ENCODE assay signal across 20 cellular contexts in the genomic region with DNA sequence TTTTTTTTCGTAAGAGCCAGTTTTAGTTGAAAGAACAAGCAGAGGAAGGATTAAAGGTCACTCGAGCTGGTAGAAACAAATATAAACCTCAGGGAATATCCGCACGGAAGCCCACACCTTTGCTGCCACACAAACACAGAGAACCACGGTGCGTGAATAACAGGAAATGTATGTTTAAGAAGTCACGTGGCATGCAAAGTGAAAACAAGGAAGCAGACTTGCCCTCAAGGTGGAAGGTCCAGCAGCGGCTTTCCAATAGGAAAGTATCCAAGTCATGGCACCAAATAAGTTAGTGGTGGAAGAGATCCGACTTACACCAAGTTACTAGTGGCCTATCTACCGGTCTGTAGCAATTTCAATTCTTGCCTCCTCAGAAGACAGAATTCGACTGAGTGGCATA.
DNase-seq lines count a peak whose midpoint lies in the region; ATAC-seq, FAIRE-seq and TF ChIP-seq lines count a peak whose summit lies in the region.
"Had no signal": no experiment of that assay in that cellular context is flagged by ENCODE, and none has a peak within 500 bp of the region (broad histone marks: within the 10 kb centered on the region; RNA-seq: fewer than 3 reads in every experiment).

No MANE protein-coding gene starts in this region.

- DNase-seq in SK-N-SH (no peak), dermis blood vessel endothelial cell (peak; percentile 45), HepG2 (ENCODE audit: low spot score) (peak; percentile 25), HT-29 (ENCODE audit: low spot score) (no peak), pons (ENCODE audit: low spot score) (no peak)
- DNase-seq in activated T-cell treated with anti-CD3 and anti-CD28 coated beads, Interleukin-2, amount 50 U/mL, for 72 hours, result no peak
- DNase-seq: 8988T; AML-193; Caco-2; CD8-positive, alpha-beta memory T cell; DMS79 treated with DMSO at 0.1 percent for 48 hours; EL; IMR-90 had no signal

- H3K9ac ChIP-seq in SK-N-SH (no peak overlapping the region), HepG2 (ENCODE audit: insufficient read depth, low read depth, low read length) (no peak overlapping the region)
- H3K9ac ChIP-seq: BLaER1 had no signal

- H3K36me3 Mint-ChIP-seq in activated T-cell treated with anti-CD3 and anti-CD28 coated beads, Interleukin-2, amount 50 U/mL, for 72 hours (ENCODE audit: insufficient read depth in 2 of 2), result no peaks in the 10 kb centered on the region
- H3K36me3 Mint-ChIP-seq: CD8-positive, alpha-beta memory T cell had no signal

- no peaks in the 10 kb centered on the region for H3K36me3 ChIP-seq in SK-N-SH (replicated peaks in 1 of 2; ENCODE audit: control insufficient read depth in 1 of 2, insufficient read depth in 2 of 2, low read length in 1 of 2)
- no peaks in the 10 kb centered on the region for H3K36me3 ChIP-seq in HepG2 (replicated peaks in 1 of 2; ENCODE audit: control insufficient read depth in 1 of 2, insufficient read depth in 2 of 2, low read length in 2 of 2)
- H3K36me3 ChIP-seq: BLaER1 had no signal

- H3K9me3 Mint-ChIP-seq in activated T-cell treated with anti-CD3 and anti-CD28 coated beads, Interleukin-2, amount 50 U/mL, for 72 hours, result peaks cover 7 to 9% of the 10 kb centered on the region in 2 donors

- peak overlapping the region; percentile 53 for H2AFZ ChIP-seq in SK-N-SH (ENCODE audit: low read depth)
- peak overlapping the region; percentile 80 for H2AFZ ChIP-seq in HepG2 (ENCODE audit: low read length)

- H3K27ac Mint-ChIP-seq in activated T-cell treated with anti-CD3 and anti-CD28 coated beads, Interleukin-2, amount 50 U/mL, for 72 hours, result no peak overlapping the region
- H3K27ac Mint-ChIP-seq: CD8-positive, alpha-beta memory T cell had no signal

- no peak for TF ChIP-seq RAD21 in SK-N-SH (IDR thresholded peaks at IDR 0.05; ENCODE audit: low read length)
- no peak for TF ChIP-seq RAD21 in HepG2 (CRISPR knock-in tag; IDR thresholded peaks at IDR 0.05)

- CTCF ChIA-PET in SK-N-SH (lab: Yijun Ruan, JAX) (no interaction called here), HepG2 (lab: Yijun Ruan, JAX; ENCODE audit: low intra/inter-chr PET ratio, low total read pairs) (no interaction called here)

- H3K4me1 ChIP-seq in SK-N-SH (ENCODE audit: control insufficient read depth in 1 of 2, insufficient read depth in 2 of 2, low read depth in 1 of 2, low read length in 1 of 2) (no peaks in the 10 kb centered on the region), HepG2 (ENCODE audit: insufficient read depth, low read length) (peaks cover 16% of the 10 kb centered on the region)
- H3K4me1 ChIP-seq: BLaER1, Caco-2 had no signal

- H4K20me1 ChIP-seq in SK-N-SH (ENCODE audit: insufficient read depth) (no peaks in the 10 kb centered on the region), HepG2 (ENCODE audit: insufficient read depth, low read length) (no peaks in the 10 kb centered on the region)
- H4K20me1 ChIP-seq: BLaER1 had no signal

- no peaks in the 10 kb centered on the region for H3F3A ChIP-seq in SK-N-SH (replicated peaks; ENCODE audit: insufficient read depth)

- H3K4me3 ChIP-seq in SK-N-SH (ENCODE audit: low read depth in 2 of 2, low read length in 1 of 2) (peak overlapping the region; percentile 20 to 46; a peak in 3 of 4 replicates), HepG2 (replicated peaks in 1 of 3; ENCODE audit: insufficient read depth in 1 of 3, low read depth in 2 of 3, low read length in 3 of 3) (peak overlapping the region; percentile 19 to 47 (median 36); a peak in 5 of 6 replicates)
- H3K4me3 ChIP-seq: BLaER1 had no signal

- no peaks in the 10 kb centered on the region for H3K9me2 ChIP-seq in SK-N-SH

- TF ChIP-seq CTCF in SK-N-SH (IDR thresholded peaks at IDR 0.05) (no peak), HepG2 (CRISPR knock-in tag; IDR thresholded peaks at IDR 0.05) (no peak)

- POLR2A ChIA-PET in SK-N-SH (lab: Yijun Ruan, JAX), result no interaction called here
- POLR2A ChIA-PET in HepG2 (lab: Yijun Ruan, JAX), result interaction anchor here (0.8 kb wide), 1 partner anchor 237 kb away, joined by 3 read pairs; a partner anchor contains a TSS

- ATAC-seq in SK-N-SH treated with all-trans-retinoic acid at 6 μM for 48 hours (no peak), HepG2 (peak; percentile 83)
- ATAC-seq in activated T-cell treated with anti-CD3 and anti-CD28 coated beads, Interleukin-2, amount 50 U/mL, for 72 hours (replicated peaks in 1 of 2), result no peak
- ATAC-seq: HCT116 had no signal

- no peaks in the 10 kb centered on the region for H3K79me2 ChIP-seq in SK-N-SH (ENCODE audit: insufficient read depth)
- no peaks in the 10 kb centered on the region for H3K79me2 ChIP-seq in HepG2 (ENCODE audit: insufficient read depth, low read length)

- no peaks in the 10 kb centered on the region for H3K4me1 Mint-ChIP-seq in activated T-cell treated with anti-CD3 and anti-CD28 coated beads, Interleukin-2, amount 50 U/mL, for 72 hours (ENCODE audit: low read depth)
- H3K4me1 Mint-ChIP-seq: CD8-positive, alpha-beta memory T cell had no signal

- in situ Hi-C loops in HepG2 (cut with HindIII; ENCODE audit: extremely low pct_ligation_motif_present, low pct_unique_long_range_greater_than_20kb), result no loop called here

- no peaks in the 10 kb centered on the region for H3K27me3 ChIP-seq in SK-N-SH (ENCODE audit: insufficient read depth)
- no peaks in the 10 kb centered on the region for H3K27me3 ChIP-seq in HepG2 (ENCODE audit: control insufficient read depth in 1 of 2, insufficient read depth in 2 of 2, low read length in 2 of 2)
- H3K27me3 ChIP-seq: BLaER1 had no signal

- H3K4me2 ChIP-seq in SK-N-SH (peak overlapping the region; percentile 55; the same call in 1 of the 2 replicates), HepG2 (ENCODE audit: low read depth, low read length) (peak overlapping the region; percentile 78)
- H3K4me2 ChIP-seq: BLaER1 had no signal

- 19% methylated on average over 11 of the region's 11 CpGs for WGBS in SK-N-SH (ENCODE audit: low lambda C conversion rate)
- 10% methylated on average over 11 of the region's 11 CpGs for WGBS in HepG2 (ENCODE audit: low lambda C conversion rate)

- intact Hi-C loops in HepG2 (cut with micrococcal nuclease; ENCODE audit: unreplicated experiment), result no loop called here

- H3K9me3 ChIP-seq in SK-N-SH (0 out of 2 replicates have a peak, but pooled peaks cover 4% of the 10 kb centered on the region), HepG2 (ENCODE audit: low read length) (peaks cover 17% of the 10 kb centered on the region)
- H3K9me3 ChIP-seq: Caco-2 had no signal

- peak; percentile 60 for FAIRE-seq in HepG2 (lab: Jason Lieb, UNC)
- FAIRE-seq: G401.6, GM12891, GM19239 had no signal

- no peak for TF ChIP-seq EP300 in SK-N-SH (IDR thresholded peaks at IDR 0.05; ENCODE audit: borderline replicate concordance in 1 of 2, low read depth in 1 of 2, low read length in 1 of 2)
- no peak for TF ChIP-seq EP300 in HepG2 (IDR thresholded peaks at IDR 0.05; ENCODE audit: low read depth in 2 of 2, low read length in 2 of 2)
- TF ChIP-seq EP300 in HepG2 (CRISPR knock-in tag; IDR thresholded peaks at IDR 0.05; ENCODE audit: borderline replicate concordance), result no peak

- TF ChIP-seq POLR2A in HepG2 (IDR thresholded peaks at IDR 0.05; ENCODE audit: insufficient read depth in 1 of 2, low read depth in 2 of 2, low read length in 2 of 2), result no peak

- BruUV-seq in HepG2 (replicated peaks; lab: Mats Ljungman, UMichigan), result no TSS peak

- H3K27me3 Mint-ChIP-seq in activated T-cell treated with anti-CD3 and anti-CD28 coated beads, Interleukin-2, amount 50 U/mL, for 72 hours (ENCODE audit: low read depth), result no peaks in the 10 kb centered on the region
- H3K27me3 Mint-ChIP-seq: CD8-positive, alpha-beta memory T cell had no signal

- no peak overlapping the region for H3K4me3 Mint-ChIP-seq in activated T-cell treated with anti-CD3 and anti-CD28 coated beads, Interleukin-2, amount 50 U/mL, for 72 hours
- H3K4me3 Mint-ChIP-seq: CD8-positive, alpha-beta memory T cell had no signal

- H3K27ac ChIP-seq in SK-N-SH (ENCODE audit: low read depth in 2 of 2, low read length in 1 of 2) (no peak overlapping the region), HepG2 (ENCODE audit: extremely low read length, insufficient read depth, low read length) (no peak overlapping the region)
- H3K27ac ChIP-seq: BLaER1, HL-60 had no signal

TF ChIP-seq in SK-N-SH, 30 proteins besides CTCF, POLR2A, EP300 and RAD21:
- TF ChIP-seq SMC3 (IDR thresholded peaks at IDR 0.05; ENCODE audit: low read depth, low read length), result no peak
- TF ChIP-seq, protein P1, sequence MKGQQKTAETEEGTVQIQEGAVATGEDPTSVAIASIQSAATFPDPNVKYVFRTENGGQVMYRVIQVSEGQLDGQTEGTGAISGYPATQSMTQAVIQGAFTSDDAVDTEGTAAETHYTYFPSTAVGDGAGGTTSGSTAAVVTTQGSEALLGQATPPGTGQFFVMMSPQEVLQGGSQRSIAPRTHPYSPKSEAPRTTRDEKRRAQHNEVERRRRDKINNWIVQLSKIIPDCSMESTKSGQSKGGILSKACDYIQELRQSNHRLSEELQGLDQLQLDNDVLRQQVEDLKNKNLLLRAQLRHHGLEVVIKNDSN (IDR thresholded peaks at IDR 0.05; ENCODE audit: borderline replicate concordance, low read depth), result peak; percentile 60; the same call in 1 of the 2 replicates

TF ChIP-seq in SK-N-SH treated with all-trans-retinoic acid at 6 μM for 48 hours, 23 proteins besides CTCF, POLR2A, EP300 and RAD21:
- TF ChIP-seq GLIS3 (CRISPR knock-in tag; IDR thresholded peaks at IDR 0.05) (no peak), ZFP30 (CRISPR knock-in tag; IDR thresholded peaks at IDR 0.05) (no peak)

TF ChIP-seq in HepG2, 621 proteins besides CTCF, POLR2A, EP300 and RAD21 (continues in another document):
- TF ChIP-seq KDM3A (CRISPR knock-in tag; IDR thresholded peaks at IDR 0.05; ENCODE audit: low read depth) (no peak), ZNF274 (CRISPR knock-in tag; IDR thresholded peaks at IDR 0.05) (no peak), ZFP90 (CRISPR knock-in tag; IDR thresholded peaks at IDR 0.05; ENCODE audit: borderline replicate concordance) (no peak), SRSF1 (optimal IDR thresholded peaks at IDR 0.05; ENCODE audit: low read depth, low read length) (no peak), ZNF282 (IDR thresholded peaks at IDR 0.05; ENCODE audit: partially characterized antibody) (no peak), ELF3 (CRISPR knock-in tag; IDR thresholded peaks at IDR 0.05) (peak; percentile 58; the same call in 1 of the 2 replicates), ZNF598 (CRISPR knock-in tag; IDR thresholded peaks at IDR 0.05; ENCODE audit: borderline replicate concordance) (no peak), HNRNPLL (IDR thresholded peaks at IDR 0.05; ENCODE audit: low read depth, low read length, poor library complexity, severe bottlenecking) (no peak), ZFP62 (CRISPR knock-in tag; IDR thresholded peaks at IDR 0.05) (no peak), NFE2L2 (IDR thresholded peaks at IDR 0.05; ENCODE audit: low read length) (no peak), NFRKB (IDR thresholded peaks at IDR 0.05) (no peak)
- TF ChIP-seq, protein P2, sequence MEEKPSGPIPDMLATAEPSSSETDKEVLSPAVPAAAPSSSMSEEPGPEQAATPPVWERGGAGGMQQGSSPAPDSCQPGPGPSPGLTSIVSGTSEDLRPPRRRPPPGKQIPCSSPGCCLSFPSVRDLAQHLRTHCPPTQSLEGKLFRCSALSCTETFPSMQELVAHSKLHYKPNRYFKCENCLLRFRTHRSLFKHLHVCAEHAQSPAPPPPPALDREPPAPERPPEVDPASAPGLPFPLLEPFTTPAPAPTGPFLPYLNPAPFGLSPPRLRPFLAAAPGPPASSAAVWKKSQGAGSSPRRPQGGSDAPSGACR (CRISPR knock-in tag; IDR thresholded peaks at IDR 0.05), result no peak

Comparison
In these comparisons a context has a peak if more than half of its experiments do, and no peak if none do; other contexts are left out.
1. DNase-seq: peak in dermis blood vessel endothelial cell (single experiment) and HepG2 (single experiment); none in SK-N-SH (single experiment), activated T-cell treated with anti-CD3 and anti-CD28 coated beads, Interleukin-2, amount 50 U/mL, for 72 hours (0 of 2), HT-29 (single experiment) and pons (single experiment).